1 cellular context compared by ENCODE assay signal in genomic region chr2:187577310-187577709, GRCh38.
A peak's percentile ranks its signal among the peaks of the same experiment; 100 is the strongest.
TF ChIP-seq lines count a peak whose summit lies in the region.

No MANE protein-coding gene starts in this region.

TF ChIP-seq in HCT116, 20 proteins besides CTCF, POLR2A, EP300 and RAD21 (continued from another document):
- TF ChIP-seq ZBTB33 (IDR thresholded peaks at IDR 0.05; ENCODE audit: extremely low read depth, insufficient replicate concordance, low read length) = no peak
- peak; percentile 33; the same call in 1 of the 2 replicates for TF ChIP-seq CBX3 (IDR thresholded peaks at IDR 0.05; ENCODE audit: low read depth)
